ENCODE assay signal across 26 cellular contexts in genomic region chr5:117359895-117360294, GRCh38.
DNase-seq lines count a peak whose midpoint lies in the region; ATAC-seq, FAIRE-seq and TF ChIP-seq lines count a peak whose summit lies in the region.
"Had no signal": no experiment of that assay in that cellular context is flagged by ENCODE, and none has a peak within 500 bp of the region (broad histone marks: within the 10 kb centered on the region; RNA-seq: fewer than 3 reads in every experiment).

No MANE protein-coding gene starts in this region.

- H3K36me3 ChIP-seq in small intestine (ENCODE audit: control insufficient read depth in 2 of 2, insufficient read depth in 2 of 2, low read length in 2 of 2) (no peaks in the 10 kb centered on the region), ovary (no peaks in the 10 kb centered on the region)
- H3K36me3 ChIP-seq: BE2C, BLaER1 had no signal

- H3K4me3 Mint-ChIP-seq in activated CD8-positive, alpha-beta T cell treated with anti-CD3 and anti-CD28 coated beads, Interleukin-2, amount 10 ng/mL, durations not matched to agents 7 days and 5 days, result no peak overlapping the region
- H3K4me3 Mint-ChIP-seq: CD14-positive monocyte; CD4-positive, alpha-beta memory T cell; CD4-positive, CD25-positive, alpha-beta regulatory T cell; CD8-positive, alpha-beta memory T cell had no signal

- ATAC-seq in activated CD8-positive, alpha-beta T cell treated with anti-CD3 and anti-CD28 coated beads, Interleukin-2, amount 10 ng/mL, durations not matched to agents 7 days and 5 days, result no peak

- H3K4me3 ChIP-seq in small intestine (ENCODE audit: low read depth in 1 of 2, low read length in 2 of 2) (no peak overlapping the region), ovary (no peak overlapping the region)
- H3K4me3 ChIP-seq: BLaER1 had no signal

- no peaks in the 10 kb centered on the region for H3K4me1 Mint-ChIP-seq in activated CD8-positive, alpha-beta T cell treated with anti-CD3 and anti-CD28 coated beads, Interleukin-2, amount 10 ng/mL, durations not matched to agents 7 days and 5 days (ENCODE audit: low read depth)
- H3K4me1 Mint-ChIP-seq: CD14-positive monocyte; CD4-positive, alpha-beta memory T cell; CD4-positive, CD25-positive, alpha-beta regulatory T cell; CD8-positive, alpha-beta memory T cell had no signal

- no peak overlapping the region for H3K27ac Mint-ChIP-seq in activated CD8-positive, alpha-beta T cell treated with anti-CD3 and anti-CD28 coated beads, Interleukin-2, amount 10 ng/mL, durations not matched to agents 7 days and 5 days
- H3K27ac Mint-ChIP-seq: CD14-positive monocyte; CD4-positive, alpha-beta memory T cell; CD4-positive, CD25-positive, alpha-beta regulatory T cell; CD8-positive, alpha-beta memory T cell had no signal

- FAIRE-seq in A204.1 (lab: Jason Lieb, UNC), result peak; percentile 43
- FAIRE-seq in frontal cortex (lab: Jason Lieb, UNC), result peak; percentile 13
- FAIRE-seq in small intestine (lab: Jason Lieb, UNC), result peak; percentile 5
- FAIRE-seq: GM12891, GM19239 had no signal

- POLR2A ChIA-PET in activated CD8-positive, alpha-beta T cell treated with anti-CD3 and anti-CD28 coated beads, Interleukin-2, amount 10 ng/mL, durations not matched to agents 7 days and 5 days (lab: Charles Lee), result no interaction called here

- no peaks in the 10 kb centered on the region for H3K27me3 Mint-ChIP-seq in activated CD8-positive, alpha-beta T cell treated with anti-CD3 and anti-CD28 coated beads, Interleukin-2, amount 10 ng/mL, durations not matched to agents 7 days and 5 days (ENCODE audit: low read depth)
- H3K27me3 Mint-ChIP-seq: CD4-positive, alpha-beta memory T cell; CD4-positive, CD25-positive, alpha-beta regulatory T cell; CD8-positive, alpha-beta memory T cell had no signal

- CTCF ChIA-PET in activated CD8-positive, alpha-beta T cell treated with anti-CD3 and anti-CD28 coated beads, Interleukin-2, amount 10 ng/mL, durations not matched to agents 7 days and 5 days (lab: Charles Lee), result no interaction called here

- no peaks in the 10 kb centered on the region for H3K27me3 ChIP-seq in small intestine (ENCODE audit: control insufficient read depth in 2 of 2, insufficient read depth in 2 of 2, low read length in 2 of 2)
- no peaks in the 10 kb centered on the region for H3K27me3 ChIP-seq in ovary
- H3K27me3 ChIP-seq: BE2C, BLaER1 had no signal

- no peaks in the 10 kb centered on the region for H3K9me3 Mint-ChIP-seq in activated CD8-positive, alpha-beta T cell treated with anti-CD3 and anti-CD28 coated beads, Interleukin-2, amount 10 ng/mL, durations not matched to agents 7 days and 5 days (ENCODE audit: insufficient read depth)

- TF ChIP-seq POLR2A in ovary (IDR thresholded peaks at IDR 0.05), result no peak

- TF ChIP-seq CTCF in ovary (IDR thresholded peaks at IDR 0.05), result no peak

- TF ChIP-seq EP300 in ovary (IDR thresholded peaks at IDR 0.05), result no peak

- intact Hi-C loops in ovary (cut with DNase I), result no loop called here

- no peak overlapping the region for H3K27ac ChIP-seq in small intestine (ENCODE audit: low read depth in 1 of 2, low read length in 1 of 2)
- H3K27ac ChIP-seq in ovary, result no peak overlapping the region
- H3K27ac ChIP-seq: 22Rv1, BLaER1 had no signal

- peak; percentile 10 for DNase-seq in NCI-H69 (lab: John Stamatoyannopoulos, UW)
- DNase-seq in frontal cortex (ENCODE audit: low spot score in 2 of 2), result no peak
- no peak for DNase-seq in small intestine
- DNase-seq in NCI-H128 (lab: John Stamatoyannopoulos, UW; ENCODE audit: unreplicated experiment), result no peak
- DNase-seq in ovary, result no peak
- DNase-seq in activated CD8-positive, alpha-beta T cell treated with anti-CD3 and anti-CD28 coated beads, Interleukin-2, amount 10 ng/mL, durations not matched to agents 7 days and 5 days, result no peak
- DNase-seq: ACHN; BE2C; C1 segment of cervical spinal cord; CD4-positive, alpha-beta memory T cell; CD4-positive, CD25-positive, alpha-beta regulatory T cell; CD8-positive, alpha-beta memory T cell; COR-L47; DMS 273 treated with DMSO at 0.1 percent for 48 hours; DMS153; DMS53; DMS79; DND-41; EL; GF-D8 had no signal

- no peaks in the 10 kb centered on the region for H3K4me1 ChIP-seq in small intestine (ENCODE audit: control insufficient read depth in 2 of 2, insufficient read depth in 1 of 2, low read depth in 1 of 2, low read length in 1 of 2)
- no peaks in the 10 kb centered on the region for H3K4me1 ChIP-seq in ovary (ENCODE audit: insufficient read depth)
- H3K4me1 ChIP-seq: BE2C, BLaER1 had no signal

- H3K9me3 ChIP-seq in small intestine (ENCODE audit: control insufficient read depth, low read depth) (no peaks in the 10 kb centered on the region), ovary (no peaks in the 10 kb centered on the region)
- H3K9me3 ChIP-seq: BE2C, BLaER1 had no signal

- H3K36me3 Mint-ChIP-seq in activated CD8-positive, alpha-beta T cell treated with anti-CD3 and anti-CD28 coated beads, Interleukin-2, amount 10 ng/mL, durations not matched to agents 7 days and 5 days (ENCODE audit: low read depth), result no peaks in the 10 kb centered on the region
- H3K36me3 Mint-ChIP-seq: CD14-positive monocyte; CD4-positive, alpha-beta memory T cell; CD4-positive, CD25-positive, alpha-beta regulatory T cell; CD8-positive, alpha-beta memory T cell had no signal
